In genomic region chr11:12233602-12233925, GRCh38 we compare ENCODE assay signal across 2 cellular contexts.
TF ChIP-seq lines count a peak whose summit lies in the region.

No MANE protein-coding gene starts in this region.

TF ChIP-seq in SK-N-SH, 30 proteins besides CTCF, POLR2A, EP300 and RAD21 (continued from another document):
- TF ChIP-seq USF2 (IDR thresholded peaks at IDR 0.05; ENCODE audit: borderline replicate concordance, low read depth, low read length) (no peak), MEF2A (IDR thresholded peaks at IDR 0.05; ENCODE audit: borderline replicate concordance, low read depth) (no peak), JUND (IDR thresholded peaks at IDR 0.05) (no peak), TCF12 (IDR thresholded peaks at IDR 0.05) (no peak)

TF ChIP-seq in SK-N-SH treated with all-trans-retinoic acid at 6 μM for 48 hours, 23 proteins besides CTCF, POLR2A, EP300 and RAD21 (continued from another document):
- no peak for TF ChIP-seq TSHZ2 (CRISPR knock-in tag; IDR thresholded peaks at IDR 0.05)
- TF ChIP-seq BACH2 (CRISPR knock-in tag; IDR thresholded peaks at IDR 0.05; ENCODE audit: borderline replicate concordance), result no peak
- no peak for TF ChIP-seq ZNF565 (CRISPR knock-in tag; conservative IDR thresholded peaks at IDR 0.05; ENCODE audit: low read depth)
- TF ChIP-seq ESRRG (CRISPR knock-in tag; IDR thresholded peaks at IDR 0.05), result no peak
- TF ChIP-seq ZFP30 (CRISPR knock-in tag; IDR thresholded peaks at IDR 0.05), result no peak
- no peak for TF ChIP-seq ZFP3 (CRISPR knock-in tag; IDR thresholded peaks at IDR 0.05)
- no peak for TF ChIP-seq ZNF8 (CRISPR knock-in tag; IDR thresholded peaks at IDR 0.05)
- TF ChIP-seq ISL1 (CRISPR knock-in tag; IDR thresholded peaks at IDR 0.05), result no peak; the same call in 1 of the 2 replicates
- no peak for TF ChIP-seq CSRNP3 (CRISPR knock-in tag; IDR thresholded peaks at IDR 0.05)
- no peak for TF ChIP-seq SNAI2 (CRISPR knock-in tag; IDR thresholded peaks at IDR 0.05)
- TF ChIP-seq OSR1 (CRISPR knock-in tag; IDR thresholded peaks at IDR 0.05), result no peak
TF ChIP-seq in SK-N-SH treated with all-trans-retinoic acid at 6 μM for 48 hours: peak in this region for 0.
